Comparison of ENCODE assay signal across 35 cellular contexts in genomic region chr2:88320374-88320773, GRCh38.
"Had no signal": no experiment of that assay in that cellular context is flagged by ENCODE, and none has a peak within 500 bp of the region (broad histone marks: within the 10 kb centered on the region; RNA-seq: fewer than 3 reads in every experiment).

No MANE protein-coding gene starts in this region.

- H3K36me3 Mint-ChIP-seq: activated CD4-positive, alpha-beta memory T cell treated with anti-CD3 and anti-CD28 coated beads for 36 hours; activated CD8-positive, alpha-beta memory T cell treated with anti-CD3 and anti-CD28 coated beads, Interleukin-2, amount 10 ng/mL, durations not matched to agents 7 days and 5 days; activated naive CD4-positive, alpha-beta T cell treated with anti-CD3 and anti-CD28 coated beads, Interleukin-2, amount 10 ng/mL, durations not matched to agents 7 days and 5 days; activated naive CD4-positive, alpha-beta T cell treated with anti-CD3 and anti-CD28 coated beads, Interleukin-2, amount 50 U/mL, for 24 hours; activated naive CD8-positive, alpha-beta T cell; activated naive CD8-positive, alpha-beta T cell treated with anti-CD3 and anti-CD28 coated beads, Interleukin-2, amount 10 ng/mL, durations not matched to agents 7 days and 5 days; brain had no signal

- H3K27ac Mint-ChIP-seq: activated B cell treated with CpG ODN at 0.5 μM for 24 hours; activated CD4-positive, alpha-beta memory T cell treated with anti-CD3 and anti-CD28 coated beads for 36 hours; activated CD4-positive, alpha-beta T cell treated with anti-CD3 and anti-CD28 coated beads, Interleukin-2, amount 10 ng/mL, durations not matched to agents 24 days and 14 days; activated CD8-positive, alpha-beta memory T cell treated with anti-CD3 and anti-CD28 coated beads, Interleukin-2, amount 10 ng/mL, durations not matched to agents 7 days and 5 days; activated CD8-positive, alpha-beta T cell treated with anti-CD3 and anti-CD28 coated beads for 36 hours; activated naive CD4-positive, alpha-beta T cell treated with anti-CD3 and anti-CD28 coated beads, Interleukin-2, amount 10 ng/mL, durations not matched to agents 7 days and 5 days; activated naive CD4-positive, alpha-beta T cell treated with anti-CD3 and anti-CD28 coated beads, Interleukin-2, amount 50 U/mL, for 24 hours; activated naive CD8-positive, alpha-beta T cell; activated naive CD8-positive, alpha-beta T cell treated with anti-CD3 and anti-CD28 coated beads, Interleukin-2, amount 10 ng/mL, durations not matched to agents 7 days and 5 days; activated naive CD8-positive, alpha-beta T cell treated with anti-CD3 and anti-CD28 coated beads, Interleukin-2, amount 50 U/mL, for 24 hours; activated T-cell treated with anti-CD3 and anti-CD28 coated beads, Interleukin-2, amount 50 U/mL, for 24 hours; activated T-helper 2 cell treated with anti-CD3 and anti-CD28 coated beads, Interferon-gamma antibody, Interleukin-2, Interleukin-4, amounts not matched to agents 10 μg/mL and 5 μg/mL and 100 μg/mL, durations not matched to agents 14 hours and 24 hours and 36 hours; brain; T-helper 1 cell treated with Interleukin-12 subunit alpha and Interleukin-12 subunit beta and Interleukin-4 antibody, amounts not matched to agents 30 μg/mL and 1 μg/mL, for 36 hours; T-helper 2 cell treated with Interferon-gamma antibody and Interleukin-4, amounts not matched to agents 5 μg/mL and 100 μg/mL, for 36 hours had no signal

- H3K9me3 Mint-ChIP-seq: activated B cell treated with CpG ODN at 0.5 μM for 24 hours; activated CD4-positive, alpha-beta T cell treated with anti-CD3 and anti-CD28 coated beads, Interleukin-2, amount 10 ng/mL, durations not matched to agents 24 days and 14 days; activated CD8-positive, alpha-beta T cell treated with anti-CD3 and anti-CD28 coated beads for 36 hours; activated naive CD4-positive, alpha-beta T cell treated with anti-CD3 and anti-CD28 coated beads, Interleukin-2, amount 10 ng/mL, durations not matched to agents 7 days and 5 days; activated naive CD4-positive, alpha-beta T cell treated with anti-CD3 and anti-CD28 coated beads, Interleukin-2, amount 50 U/mL, for 24 hours; activated naive CD8-positive, alpha-beta T cell treated with anti-CD3 and anti-CD28 coated beads, Interleukin-2, amount 10 ng/mL, durations not matched to agents 7 days and 5 days; activated naive CD8-positive, alpha-beta T cell treated with anti-CD3 and anti-CD28 coated beads, Interleukin-2, amount 50 U/mL, for 24 hours; activated T-cell treated with anti-CD3 and anti-CD28 coated beads, Interleukin-2, amount 50 U/mL, for 24 hours; activated T-helper 2 cell treated with anti-CD3 and anti-CD28 coated beads, Interferon-gamma antibody, Interleukin-2, Interleukin-4, amounts not matched to agents 10 μg/mL and 5 μg/mL and 100 μg/mL, durations not matched to agents 14 hours and 24 hours and 36 hours; central memory CD8-positive, alpha-beta T cell; T-helper 2 cell treated with Interferon-gamma antibody and Interleukin-4, amounts not matched to agents 5 μg/mL and 100 μg/mL, for 36 hours had no signal

- H3K4me1 ChIP-seq: ascending aorta had no signal

- H3K27me3 ChIP-seq: ascending aorta, cardiac muscle cell had no signal

- H3K9me3 ChIP-seq: ascending aorta had no signal

- ATAC-seq: activated CD8-positive, alpha-beta memory T cell treated with anti-CD3 and anti-CD28 coated beads, Interleukin-2, amount 10 ng/mL, durations not matched to agents 7 days and 5 days; activated CD8-positive, alpha-beta T cell treated with anti-CD3 and anti-CD28 coated beads for 36 hours; activated naive CD8-positive, alpha-beta T cell treated with anti-CD3 and anti-CD28 coated beads, Interleukin-2, amount 50 U/mL, for 24 hours had no signal

- H3K27me3 Mint-ChIP-seq: brain had no signal

- H3K27ac ChIP-seq: ascending aorta, cardiac muscle cell, VCaP had no signal

- DNase-seq: activated B cell treated with CpG ODN at 0.5 μM for 24 hours; activated CD4-positive, alpha-beta memory T cell treated with anti-CD3 and anti-CD28 coated beads for 36 hours; activated CD4-positive, alpha-beta T cell treated with anti-CD3 and anti-CD28 coated beads for 4 hours; activated CD4-positive, alpha-beta T cell treated with anti-CD3 and anti-CD28 coated beads, Interleukin-2, amount 10 ng/mL, durations not matched to agents 24 days and 14 days; activated CD4-positive, alpha-beta T cell treated with anti-CD3 and anti-CD28 coated beads, Interleukin-2, amount 50 U/mL, for 1 hour; activated CD4-positive, alpha-beta T cell treated with anti-CD3 and anti-CD28 coated beads, Interleukin-2, amount 50 U/mL, for 4 hours; activated CD4-positive, CD25-positive, alpha-beta regulatory T cell treated with anti-CD3 and anti-CD28 coated beads, Interleukin-2, amount 50 U/mL, for 72 hours; activated CD8-positive, alpha-beta memory T cell treated with anti-CD3 and anti-CD28 coated beads, Interleukin-2, amount 10 ng/mL, durations not matched to agents 7 days and 5 days; activated CD8-positive, alpha-beta memory T cell treated with anti-CD3 and anti-CD28 coated beads, Interleukin-2, amount 50 U/mL, for 48 hours; activated CD8-positive, alpha-beta T cell treated with anti-CD3 and anti-CD28 coated beads for 36 hours; activated effector memory CD4-positive, alpha-beta T cell treated with Interleukin-2 at 50 U/mL for 16 hours; activated gamma-delta T cell; activated naive CD4-positive, alpha-beta T cell treated with anti-CD3 and anti-CD28 coated beads, Interleukin-2, amount 10 ng/mL, durations not matched to agents 7 days and 5 days; activated naive CD4-positive, alpha-beta T cell treated with Interleukin-2 at 50 U/mL for 16 hours; activated naive CD8-positive, alpha-beta T cell treated with anti-CD3 and anti-CD28 coated beads, Interleukin-2, amount 10 ng/mL, durations not matched to agents 7 days and 5 days; activated naive CD8-positive, alpha-beta T cell treated with anti-CD3 and anti-CD28 coated beads, Interleukin-2, amount 50 U/mL, for 24 hours; activated T-cell treated with anti-CD3 and anti-CD28 coated beads, Interleukin-2, amount 50 U/mL, for 24 hours; activated T-cell treated with anti-CD3 and anti-CD28 coated beads, Interleukin-2, amount 50 U/mL, for 48 hours; amygdala; anterior cingulate cortex; caudate nucleus; cerebellar nuclear complex; T-helper 1 cell; T-helper 2 cell; T-helper 9 cell had no signal

- H3K4me1 Mint-ChIP-seq: activated B cell treated with CpG ODN at 0.5 μM for 24 hours; activated CD4-positive, alpha-beta T cell treated with anti-CD3 and anti-CD28 coated beads, Interleukin-2, amount 10 ng/mL, durations not matched to agents 24 days and 14 days; activated CD8-positive, alpha-beta memory T cell treated with anti-CD3 and anti-CD28 coated beads, Interleukin-2, amount 10 ng/mL, durations not matched to agents 7 days and 5 days; activated naive CD4-positive, alpha-beta T cell treated with anti-CD3 and anti-CD28 coated beads, Interleukin-2, amount 10 ng/mL, durations not matched to agents 7 days and 5 days; activated naive CD4-positive, alpha-beta T cell treated with anti-CD3 and anti-CD28 coated beads, Interleukin-2, amount 50 U/mL, for 24 hours; activated naive CD8-positive, alpha-beta T cell treated with anti-CD3 and anti-CD28 coated beads, Interleukin-2, amount 10 ng/mL, durations not matched to agents 7 days and 5 days; activated naive CD8-positive, alpha-beta T cell treated with anti-CD3 and anti-CD28 coated beads, Interleukin-2, amount 50 U/mL, for 24 hours; central memory CD8-positive, alpha-beta T cell had no signal

- H3K36me3 ChIP-seq: ascending aorta, cardiac muscle cell had no signal

- H3K4me3 ChIP-seq: ascending aorta, cardiac muscle cell had no signal

- H3K4me3 Mint-ChIP-seq: activated B cell treated with CpG ODN at 0.5 μM for 24 hours; activated CD4-positive, alpha-beta memory T cell treated with anti-CD3 and anti-CD28 coated beads for 36 hours; activated CD4-positive, alpha-beta T cell treated with anti-CD3 and anti-CD28 coated beads, Interleukin-2, amount 10 ng/mL, durations not matched to agents 24 days and 14 days; activated CD8-positive, alpha-beta memory T cell treated with anti-CD3 and anti-CD28 coated beads, Interleukin-2, amount 10 ng/mL, durations not matched to agents 7 days and 5 days; activated CD8-positive, alpha-beta T cell treated with anti-CD3 and anti-CD28 coated beads for 36 hours; activated naive CD4-positive, alpha-beta T cell treated with anti-CD3 and anti-CD28 coated beads, Interleukin-2, amount 10 ng/mL, durations not matched to agents 7 days and 5 days; activated naive CD4-positive, alpha-beta T cell treated with anti-CD3 and anti-CD28 coated beads, Interleukin-2, amount 50 U/mL, for 24 hours; activated naive CD8-positive, alpha-beta T cell; activated naive CD8-positive, alpha-beta T cell treated with anti-CD3 and anti-CD28 coated beads, Interleukin-2, amount 10 ng/mL, durations not matched to agents 7 days and 5 days; activated naive CD8-positive, alpha-beta T cell treated with anti-CD3 and anti-CD28 coated beads, Interleukin-2, amount 50 U/mL, for 24 hours; activated T-cell treated with anti-CD3 and anti-CD28 coated beads, Interleukin-2, amount 50 U/mL, for 24 hours; brain; central memory CD8-positive, alpha-beta T cell; T-helper 1 cell treated with Interleukin-12 subunit alpha and Interleukin-12 subunit beta and Interleukin-4 antibody, amounts not matched to agents 30 μg/mL and 1 μg/mL, for 36 hours; T-helper 2 cell treated with Interferon-gamma antibody and Interleukin-4, amounts not matched to agents 5 μg/mL and 100 μg/mL, for 36 hours had no signal
